Comparison of ENCODE assay signal across 11 cellular contexts in the genomic region with DNA sequence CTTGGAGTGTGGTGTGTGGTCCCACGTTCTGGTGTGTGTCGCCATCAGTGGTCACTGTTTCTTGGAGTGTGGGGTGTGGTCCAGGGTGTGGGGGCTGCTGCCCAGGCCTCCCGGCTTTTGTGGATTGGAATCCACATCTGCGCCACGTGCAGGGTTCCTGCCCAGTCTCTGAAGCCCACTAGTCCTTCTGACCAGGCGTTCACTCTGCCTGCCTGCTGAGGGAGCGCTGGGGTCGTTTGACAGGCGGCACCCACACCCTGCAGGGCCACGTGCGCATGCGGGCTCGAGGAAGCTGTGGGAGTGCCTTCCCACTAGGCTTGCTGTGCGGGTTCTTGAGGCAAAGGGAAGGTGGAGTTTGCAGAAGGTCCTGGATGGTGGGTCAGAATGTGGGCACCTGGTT. TPM values are rescaled to one million over a fixed set of nuclear protein-coding genes. Genes with fewer than 3 reads are reported as not detected.
DNase-seq lines count a peak whose midpoint lies in the region; ATAC-seq and TF ChIP-seq lines count a peak whose summit lies in the region.
"Had no signal": no experiment of that assay in that cellular context is flagged by ENCODE, and none has a peak within 500 bp of the region (broad histone marks: within the 10 kb centered on the region; RNA-seq: fewer than 3 reads in every experiment).

No MANE protein-coding gene starts in this region.

- H3K27ac Mint-ChIP-seq in Caco-2 (ENCODE audit: unreplicated experiment) = peak overlapping the region; percentile 67
- H3K27ac Mint-ChIP-seq in T-helper 17 cell = no peak overlapping the region

- H3K27me3 ChIP-seq in Caco-2 (replicated peaks; ENCODE audit: control insufficient read depth, insufficient read depth, low read length) = no peaks in the 10 kb centered on the region
- no peaks in the 10 kb centered on the region for H3K27me3 ChIP-seq in right atrium auricular region
- no peaks in the 10 kb centered on the region for H3K27me3 ChIP-seq in gastrocnemius medialis

- H3K4me3 Mint-ChIP-seq in Caco-2 (ENCODE audit: unreplicated experiment) (no peak overlapping the region), T-helper 17 cell (no peak overlapping the region)

- peaks cover 8% of the 10 kb centered on the region for H3K36me3 Mint-ChIP-seq in Caco-2 (ENCODE audit: insufficient read depth, unreplicated experiment)
- H3K36me3 Mint-ChIP-seq in T-helper 17 cell (ENCODE audit: low read depth) = no peaks in the 10 kb centered on the region

- H3K4me1 Mint-ChIP-seq in Caco-2 (ENCODE audit: low read depth, unreplicated experiment) (peaks cover 31% of the 10 kb centered on the region), T-helper 17 cell (peaks cover 32% of the 10 kb centered on the region)

- no peak overlapping the region for H3K4me3 ChIP-seq in Caco-2 (ENCODE audit: low read depth, low read length)
- H3K4me3 ChIP-seq in right atrium auricular region = no peak overlapping the region
- peak overlapping the region in 2 of 4 donors; percentile 30 to 36 for H3K4me3 ChIP-seq in gastrocnemius medialis

- no peaks in the 10 kb centered on the region for H3K27me3 Mint-ChIP-seq in Caco-2 (ENCODE audit: insufficient read depth, unreplicated experiment)
- H3K27me3 Mint-ChIP-seq in T-helper 17 cell = no peaks in the 10 kb centered on the region

- peaks cover 39% of the 10 kb centered on the region for H3K4me1 ChIP-seq in Caco-2
- peaks cover 0 to 81% of the 10 kb centered on the region in 2 donors for H3K4me1 ChIP-seq in right atrium auricular region
- peaks cover 83 to 85% of the 10 kb centered on the region in 2 donors for H3K4me1 ChIP-seq in gastrocnemius medialis

- TF ChIP-seq CTCF in Caco-2 (IDR thresholded peaks at IDR 0.05; ENCODE audit: insufficient read depth in 1 of 2, low read depth in 1 of 2, low read length in 1 of 2, severe bottlenecking in 1 of 2, unreplicated experiment in 1 of 2) (no peak), right atrium auricular region (IDR thresholded peaks at IDR 0.05) (no peak), gastrocnemius medialis (IDR thresholded peaks at IDR 0.05 in 4 of 5, conservative IDR thresholded peaks at IDR 0.05 in 1 of 5) (no peak)

- in situ Hi-C loops in gastrocnemius medialis (cut with MboI; ENCODE audit: low sequenced_read_pairs in 4 of 4) = no loop called here

- TF ChIP-seq POLR2A in gastrocnemius medialis (IDR thresholded peaks at IDR 0.05) = no peak

- H3K9me3 Mint-ChIP-seq in Caco-2 (ENCODE audit: unreplicated experiment) = no peaks in the 10 kb centered on the region

- peak overlapping the region; percentile 44 to 49 for H3K27ac ChIP-seq in right atrium auricular region
- H3K27ac ChIP-seq in gastrocnemius medialis = peak overlapping the region; percentile 78 to 93 (median 84)

- ATAC-seq in T-helper 17 cell (peak; percentile 9), gastrocnemius medialis (no peak), HG03378 (IDR thresholded peaks at IDR 0.05; ENCODE audit: unreplicated experiment) (no peak), sciatic nerve (no peak)
- ATAC-seq: esophagus mucosa had no signal

- no peak for DNase-seq in Caco-2
- no peak for DNase-seq in T-helper 17 cell
- no peak for DNase-seq in right atrium auricular region (ENCODE audit: low spot score)
- DNase-seq in gastrocnemius medialis = no peak
- no peak for DNase-seq in T1000 (lab: John Stamatoyannopoulos, UW)
- DNase-seq in sciatic nerve (ENCODE audit: low spot score) = no peak
- no peak for DNase-seq in Ammon's horn (ENCODE audit: low spot score)
- DNase-seq: activated CD4-positive, alpha-beta T cell treated with anti-CD3 and anti-CD28 coated beads for 1 hour; NCI-H524 had no signal

- no TSS peak for BruUV-seq in Caco-2 (replicated peaks; lab: Mats Ljungman, UMichigan)

- intact Hi-C loops in Caco-2 (cut with micrococcal nuclease; ENCODE audit: unreplicated experiment) (no loop called here), gastrocnemius medialis (cut with DNase I; ENCODE audit: low total_unique reads) (loop anchor here (2.0 kb wide), 1 partner anchor 44 kb away; no protein-coding TSS in a partner anchor), sciatic nerve (cut with DNase I) (no loop called here)

- H3K36me3 ChIP-seq in Caco-2 (ENCODE audit: control insufficient read depth, insufficient read depth, low read length) (no peaks in the 10 kb centered on the region), right atrium auricular region (no peaks in the 10 kb centered on the region), gastrocnemius medialis (no peaks in the 10 kb centered on the region)

- H3K9me3 ChIP-seq in Caco-2 (no peaks in the 10 kb centered on the region), T-helper 17 cell (ENCODE audit: control insufficient read depth, low read length, poor library complexity, severe bottlenecking) (no peaks in the 10 kb centered on the region), right atrium auricular region (peaks cover 0 to 4% of the 10 kb centered on the region in 2 donors), gastrocnemius medialis (no peaks in the 10 kb centered on the region)

- CTCF ChIA-PET in Caco-2 (lab: Charles Lee) = no interaction called here

- POLR2A ChIA-PET in Caco-2 (lab: Charles Lee) = no interaction called here

RNA-seq across cellular contexts. Expression of gene INPP5A, which starts 51.4 kb away (rescaled TPM):
- total RNA-seq in Caco-2 (2022) (43.9 and 44.5 TPM in 2 replicates), T-helper 17 cell (10 to 100 TPM; 17.6 to 24.7 TPM), right atrium auricular region (100 to 1,000 TPM; 116 to 143 TPM), gastrocnemius medialis (100 to 1,000 TPM in 2 of 4 donors, 10 to 100 TPM in 2; 74.9 to 107 (median 92.4) TPM), sciatic nerve (54.3 TPM)
